ENCODE assay signal across 2 cellular contexts in the genomic region with DNA sequence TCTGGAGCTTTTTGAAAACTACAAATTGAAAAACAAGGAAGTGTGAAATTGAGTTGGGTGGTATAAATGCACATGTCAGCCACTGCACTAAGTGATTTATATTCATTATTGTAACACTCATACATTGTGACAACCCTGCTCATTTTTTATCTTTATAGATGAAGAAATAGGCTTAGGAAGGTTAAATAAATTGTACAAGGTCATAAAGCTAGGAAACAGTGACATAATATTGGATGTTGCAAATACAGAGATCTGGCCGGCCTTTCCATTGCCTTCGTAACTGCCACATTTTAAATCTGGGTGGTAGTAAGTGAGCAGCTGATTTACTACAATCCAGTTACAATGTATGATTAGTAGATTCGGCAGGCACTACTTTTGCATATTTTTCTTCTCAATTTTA.
TF ChIP-seq lines count a peak whose summit lies in the region.

No MANE protein-coding gene starts in this region.

TF ChIP-seq in K562, 482 proteins besides CTCF, POLR2A, EP300 and RAD21:
- TF ChIP-seq PKNOX1 (IDR thresholded peaks at IDR 0.05) (peak; percentile 34; the same call in 1 of the 2 replicates), SMC3 (conservative IDR thresholded peaks at IDR 0.05; ENCODE audit: insufficient read depth, low read depth, low read length) (no peak), TSHZ1 (CRISPR knock-in tag; IDR thresholded peaks at IDR 0.05) (no peak), ZNF384 (IDR thresholded peaks at IDR 0.05; ENCODE audit: low read depth, low read length) (no peak), RBM15 (IDR thresholded peaks at IDR 0.05; ENCODE audit: insufficient read depth, low read length) (no peak), ZNF23 (CRISPR knock-in tag; IDR thresholded peaks at IDR 0.05) (no peak), MNT (conservative IDR thresholded peaks at IDR 0.05) (no peak), ELK1 (CRISPR knock-in tag; IDR thresholded peaks at IDR 0.05) (no peak), MTF1 (CRISPR knock-in tag; IDR thresholded peaks at IDR 0.05; ENCODE audit: borderline replicate concordance) (no peak), MEIS2 (IDR thresholded peaks at IDR 0.05; ENCODE audit: partially characterized antibody) (peak; percentile 60), HDAC3 (IDR thresholded peaks at IDR 0.05; ENCODE audit: borderline replicate concordance, partially characterized antibody) (no peak), NCOR1 (IDR thresholded peaks at IDR 0.05) (no peak), MIER1 (IDR thresholded peaks at IDR 0.05; ENCODE audit: low read depth) (no peak)
- TF ChIP-seq, protein P1, sequence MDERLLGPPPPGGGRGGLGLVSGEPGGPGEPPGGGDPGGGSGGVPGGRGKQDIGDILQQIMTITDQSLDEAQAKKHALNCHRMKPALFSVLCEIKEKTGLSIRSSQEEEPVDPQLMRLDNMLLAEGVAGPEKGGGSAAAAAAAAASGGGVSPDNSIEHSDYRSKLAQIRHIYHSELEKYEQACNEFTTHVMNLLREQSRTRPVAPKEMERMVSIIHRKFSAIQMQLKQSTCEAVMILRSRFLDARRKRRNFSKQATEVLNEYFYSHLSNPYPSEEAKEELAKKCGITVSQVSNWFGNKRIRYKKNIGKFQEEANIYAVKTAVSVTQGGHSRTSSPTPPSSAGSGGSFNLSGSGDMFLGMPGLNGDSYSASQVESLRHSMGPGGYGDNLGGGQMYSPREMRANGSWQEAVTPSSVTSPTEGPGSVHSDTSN (CRISPR knock-in tag; IDR thresholded peaks at IDR 0.05; ENCODE audit: low read depth): no peak
- TF ChIP-seq, protein P1 (tag; conservative IDR thresholded peaks at IDR 0.05; ENCODE audit: low read depth): peak; percentile 73

TF ChIP-seq in HepG2, 621 proteins besides CTCF, POLR2A, EP300 and RAD21 (continued from another document):
- TF ChIP-seq ZNF770 (CRISPR knock-in tag; IDR thresholded peaks at IDR 0.05) (no peak), BORCS8-MEF2B (CRISPR knock-in tag; IDR thresholded peaks at IDR 0.05) (no peak), ZNF496 (CRISPR knock-in tag; IDR thresholded peaks at IDR 0.05; ENCODE audit: insufficient replicate concordance) (no peak)
- TF ChIP-seq, protein P2, sequence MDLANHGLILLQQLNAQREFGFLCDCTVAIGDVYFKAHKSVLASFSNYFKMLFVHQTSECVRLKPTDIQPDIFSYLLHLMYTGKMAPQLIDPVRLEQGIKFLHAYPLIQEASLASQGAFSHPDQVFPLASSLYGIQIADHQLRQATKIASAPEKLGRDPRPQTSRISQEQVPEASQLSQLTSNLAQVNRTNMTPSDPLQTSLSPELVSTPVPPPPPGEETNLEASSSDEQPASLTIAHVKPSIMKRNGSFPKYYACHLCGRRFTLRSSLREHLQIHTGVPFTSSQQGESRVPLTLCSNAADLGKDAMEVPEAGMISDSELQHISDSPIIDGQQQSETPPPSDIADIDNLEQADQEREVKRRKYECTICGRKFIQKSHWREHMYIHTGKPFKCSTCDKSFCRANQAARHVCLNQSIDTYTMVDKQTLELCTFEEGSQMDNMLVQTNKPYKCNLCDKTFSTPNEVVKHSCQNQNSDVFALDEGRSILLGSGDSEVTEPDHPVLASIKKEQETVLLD (CRISPR knock-in tag; IDR thresholded peaks at IDR 0.05; ENCODE audit: low read depth): no peak
TF ChIP-seq in HepG2: peak in this region for 0.
